9 cellular contexts compared by ENCODE assay signal in genomic region chr10:64430690-64431323, GRCh38.
A peak's percentile ranks its signal among the peaks of the same experiment; 100 is the strongest.
DNase-seq lines count a peak whose midpoint lies in the region; ATAC-seq lines count a peak whose summit lies in the region.
"Had no signal": no experiment of that assay in that cellular context is flagged by ENCODE, and none has a peak within 500 bp of the region (broad histone marks: within the 10 kb centered on the region; RNA-seq: fewer than 3 reads in every experiment).

No MANE protein-coding gene starts in this region.

- H3K4me1 Mint-ChIP-seq in stimulated activated naive CD8-positive, alpha-beta T cell treated with anti-CD3 and anti-CD28 coated beads, Interleukin-15, amount 100 ng/mL, for 72 hours: no peaks in the 10 kb centered on the region
- no peaks in the 10 kb centered on the region for H3K4me1 Mint-ChIP-seq in activated naive CD8-positive, alpha-beta T cell treated with anti-CD3 and anti-CD28 coated beads for 36 hours

- no peak overlapping the region for H3K4me3 Mint-ChIP-seq in stimulated activated naive CD8-positive, alpha-beta T cell treated with anti-CD3 and anti-CD28 coated beads, Interleukin-15, amount 100 ng/mL, for 72 hours
- H3K4me3 Mint-ChIP-seq in activated naive CD8-positive, alpha-beta T cell treated with anti-CD3 and anti-CD28 coated beads for 36 hours: no peak overlapping the region

- peaks cover 5 to 12% of the 10 kb centered on the region in 2 donors for H3K9me3 Mint-ChIP-seq in stimulated activated naive CD8-positive, alpha-beta T cell treated with anti-CD3 and anti-CD28 coated beads, Interleukin-15, amount 100 ng/mL, for 72 hours
- peaks cover 2% of the 10 kb centered on the region for H3K9me3 Mint-ChIP-seq in activated naive CD8-positive, alpha-beta T cell treated with anti-CD3 and anti-CD28 coated beads for 36 hours

- no peaks in the 10 kb centered on the region for H3K36me3 Mint-ChIP-seq in activated naive CD8-positive, alpha-beta T cell treated with anti-CD3 and anti-CD28 coated beads for 36 hours

- no peak for ATAC-seq in stimulated activated naive CD8-positive, alpha-beta T cell treated with anti-CD3 and anti-CD28 coated beads, Interleukin-15, Interleukin-2, amounts not matched to agents 100 U/mL and 50 U/mL, for 24 hours
- no peak for ATAC-seq in stimulated activated naive CD8-positive, alpha-beta T cell treated with anti-CD3 and anti-CD28 coated beads, Interleukin-15, amount 100 ng/mL, for 72 hours
- no peak for ATAC-seq in HG02938 (IDR thresholded peaks at IDR 0.05; ENCODE audit: unreplicated experiment)

- H3K27me3 Mint-ChIP-seq in stimulated activated naive CD8-positive, alpha-beta T cell treated with anti-CD3 and anti-CD28 coated beads, Interleukin-15, amount 100 ng/mL, for 72 hours: no peaks in the 10 kb centered on the region
- H3K27me3 Mint-ChIP-seq in activated naive CD8-positive, alpha-beta T cell treated with anti-CD3 and anti-CD28 coated beads for 36 hours: no peaks in the 10 kb centered on the region

- in situ Hi-C loops in SK-MEL-5 (cut with HindIII; ENCODE audit: low pct_unique_long_range_greater_than_20kb, low sequenced_read_pairs): no loop called here

- peak; percentile 2 for DNase-seq in stimulated activated naive CD8-positive, alpha-beta T cell treated with anti-CD3 and anti-CD28 coated beads, Interleukin-15, Interleukin-2, amounts not matched to agents 100 U/mL and 50 U/mL, for 24 hours
- no peak for DNase-seq in stimulated activated naive CD8-positive, alpha-beta T cell treated with anti-CD3 and anti-CD28 coated beads, Interleukin-15, amount 100 ng/mL, for 72 hours
- DNase-seq in SK-MEL-5 (ENCODE audit: low read depth, low spot score) (peak; percentile 71), iPS DF 19.7 (ENCODE audit: low read depth, low spot score) (peak; percentile 78), HPDE6-E6E7 (ENCODE audit: extremely low spot score) (no peak)
- no peak for DNase-seq in activated naive CD8-positive, alpha-beta T cell treated with anti-CD3 and anti-CD28 coated beads for 36 hours
- DNase-seq in stimulated activated CD8-positive, alpha-beta memory T cell treated with anti-CD3 and anti-CD28 coated beads, Interleukin-4, amount 100 ng/mL, for 48 hours: no peak
- DNase-seq: left ventricle myocardium inferior had no signal

- H3K27ac Mint-ChIP-seq in stimulated activated naive CD8-positive, alpha-beta T cell treated with anti-CD3 and anti-CD28 coated beads, Interleukin-15, amount 100 ng/mL, for 72 hours: no peak overlapping the region
- H3K27ac Mint-ChIP-seq in activated naive CD8-positive, alpha-beta T cell treated with anti-CD3 and anti-CD28 coated beads for 36 hours: no peak overlapping the region

Comparison
In these comparisons a context has a peak if more than half of its experiments do, and no peak if none do; other contexts are left out.
1. DNase-seq: peak in stimulated activated naive CD8-positive, alpha-beta T cell treated with anti-CD3 and anti-CD28 coated beads, Interleukin-15, Interleukin-2, amounts not matched to agents 100 U/mL and 50 U/mL, for 24 hours (single experiment), SK-MEL-5 (single experiment) and iPS DF 19.7 (single experiment); none in stimulated activated naive CD8-positive, alpha-beta T cell treated with anti-CD3 and anti-CD28 coated beads, Interleukin-15, amount 100 ng/mL, for 72 hours (0 of 2), activated naive CD8-positive, alpha-beta T cell treated with anti-CD3 and anti-CD28 coated beads for 36 hours (single experiment), HPDE6-E6E7 (single experiment) and stimulated activated CD8-positive, alpha-beta memory T cell treated with anti-CD3 and anti-CD28 coated beads, Interleukin-4, amount 100 ng/mL, for 48 hours (single experiment).